1 cellular context compared by ENCODE assay signal in the genomic region with DNA sequence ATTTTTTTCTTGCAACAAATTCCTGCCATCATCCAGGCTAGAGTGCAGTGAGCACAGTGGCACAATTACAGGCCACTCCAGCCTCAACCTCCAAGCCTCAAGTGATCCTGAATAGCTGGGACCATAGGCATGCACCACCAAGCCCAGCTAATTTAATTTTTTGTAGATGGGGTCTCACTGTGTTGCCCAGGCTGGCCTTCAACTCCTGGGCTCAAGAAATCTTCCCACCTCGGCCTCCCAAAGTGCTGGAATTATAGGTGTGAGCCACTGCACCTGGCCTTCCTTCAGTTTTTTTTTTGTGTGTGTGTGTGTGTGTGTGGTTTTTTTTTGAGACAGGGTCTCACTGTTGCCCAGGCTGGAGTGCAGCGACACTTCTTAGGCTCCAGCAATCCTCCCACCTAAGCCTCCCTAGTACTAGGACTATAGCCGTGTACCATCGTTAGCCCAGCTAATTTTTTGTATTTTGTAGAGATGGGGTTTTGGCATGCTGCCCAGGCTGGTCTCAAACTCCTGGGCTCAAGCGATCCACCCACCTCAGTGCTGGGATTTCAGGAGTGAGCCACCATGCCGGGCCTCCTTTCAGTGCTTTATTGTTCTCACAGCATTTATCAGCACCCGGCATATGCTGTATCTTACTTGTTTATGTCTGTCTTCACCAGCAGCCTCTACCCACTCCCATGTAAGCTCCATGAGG.
TF ChIP-seq lines count a peak whose summit lies in the region.

No MANE protein-coding gene starts in this region.

TF ChIP-seq in HEK293, 187 proteins besides CTCF, POLR2A, EP300 and RAD21:
- TF ChIP-seq ZSCAN5A (tag by site-specific recombination; IDR thresholded peaks at IDR 0.05) = no peak
- no peak for TF ChIP-seq ZNF114 (tag by site-specific recombination; IDR thresholded peaks at IDR 0.05)
- TF ChIP-seq EGR2 (tag by site-specific recombination; IDR thresholded peaks at IDR 0.05; ENCODE audit: low read depth) = peak; percentile 67
- no peak for TF ChIP-seq ZNF311 (tag by site-specific recombination; IDR thresholded peaks at IDR 0.05; ENCODE audit: borderline replicate concordance)
- TF ChIP-seq SP7 (tag by site-specific recombination; IDR thresholded peaks at IDR 0.05) = peak; percentile 12; the same call in 1 of the 2 replicates
- no peak for TF ChIP-seq ZNF629 (tag by site-specific recombination; IDR thresholded peaks at IDR 0.05)
- no peak for TF ChIP-seq ZNF112 (tag by site-specific recombination; IDR thresholded peaks at IDR 0.05)
- TF ChIP-seq PATZ1 (tag by site-specific recombination; IDR thresholded peaks at IDR 0.05) = no peak
- 0 out of 2 replicates have a peak, but pooled peaks have one; percentile 21 for TF ChIP-seq ZNF335 (tag by site-specific recombination; conservative IDR thresholded peaks at IDR 0.05)
- no peak for TF ChIP-seq ZNF664 (tag by site-specific recombination; IDR thresholded peaks at IDR 0.05)
- no peak for TF ChIP-seq ELK4 (IDR thresholded peaks at IDR 0.05; ENCODE audit: borderline replicate concordance, low read depth, low read length)
- peak; percentile 65 for TF ChIP-seq ZIC2 (tag by site-specific recombination; IDR thresholded peaks at IDR 0.05)
- 0 out of 2 replicates have a peak, but pooled peaks have one; percentile 57 for TF ChIP-seq ZNF391 (tag by site-specific recombination; IDR thresholded peaks at IDR 0.05; ENCODE audit: borderline replicate concordance, low read depth)
- TF ChIP-seq ZNF510 (tag by site-specific recombination; IDR thresholded peaks at IDR 0.05; ENCODE audit: insufficient replicate concordance) = no peak
- TF ChIP-seq, protein P1, sequence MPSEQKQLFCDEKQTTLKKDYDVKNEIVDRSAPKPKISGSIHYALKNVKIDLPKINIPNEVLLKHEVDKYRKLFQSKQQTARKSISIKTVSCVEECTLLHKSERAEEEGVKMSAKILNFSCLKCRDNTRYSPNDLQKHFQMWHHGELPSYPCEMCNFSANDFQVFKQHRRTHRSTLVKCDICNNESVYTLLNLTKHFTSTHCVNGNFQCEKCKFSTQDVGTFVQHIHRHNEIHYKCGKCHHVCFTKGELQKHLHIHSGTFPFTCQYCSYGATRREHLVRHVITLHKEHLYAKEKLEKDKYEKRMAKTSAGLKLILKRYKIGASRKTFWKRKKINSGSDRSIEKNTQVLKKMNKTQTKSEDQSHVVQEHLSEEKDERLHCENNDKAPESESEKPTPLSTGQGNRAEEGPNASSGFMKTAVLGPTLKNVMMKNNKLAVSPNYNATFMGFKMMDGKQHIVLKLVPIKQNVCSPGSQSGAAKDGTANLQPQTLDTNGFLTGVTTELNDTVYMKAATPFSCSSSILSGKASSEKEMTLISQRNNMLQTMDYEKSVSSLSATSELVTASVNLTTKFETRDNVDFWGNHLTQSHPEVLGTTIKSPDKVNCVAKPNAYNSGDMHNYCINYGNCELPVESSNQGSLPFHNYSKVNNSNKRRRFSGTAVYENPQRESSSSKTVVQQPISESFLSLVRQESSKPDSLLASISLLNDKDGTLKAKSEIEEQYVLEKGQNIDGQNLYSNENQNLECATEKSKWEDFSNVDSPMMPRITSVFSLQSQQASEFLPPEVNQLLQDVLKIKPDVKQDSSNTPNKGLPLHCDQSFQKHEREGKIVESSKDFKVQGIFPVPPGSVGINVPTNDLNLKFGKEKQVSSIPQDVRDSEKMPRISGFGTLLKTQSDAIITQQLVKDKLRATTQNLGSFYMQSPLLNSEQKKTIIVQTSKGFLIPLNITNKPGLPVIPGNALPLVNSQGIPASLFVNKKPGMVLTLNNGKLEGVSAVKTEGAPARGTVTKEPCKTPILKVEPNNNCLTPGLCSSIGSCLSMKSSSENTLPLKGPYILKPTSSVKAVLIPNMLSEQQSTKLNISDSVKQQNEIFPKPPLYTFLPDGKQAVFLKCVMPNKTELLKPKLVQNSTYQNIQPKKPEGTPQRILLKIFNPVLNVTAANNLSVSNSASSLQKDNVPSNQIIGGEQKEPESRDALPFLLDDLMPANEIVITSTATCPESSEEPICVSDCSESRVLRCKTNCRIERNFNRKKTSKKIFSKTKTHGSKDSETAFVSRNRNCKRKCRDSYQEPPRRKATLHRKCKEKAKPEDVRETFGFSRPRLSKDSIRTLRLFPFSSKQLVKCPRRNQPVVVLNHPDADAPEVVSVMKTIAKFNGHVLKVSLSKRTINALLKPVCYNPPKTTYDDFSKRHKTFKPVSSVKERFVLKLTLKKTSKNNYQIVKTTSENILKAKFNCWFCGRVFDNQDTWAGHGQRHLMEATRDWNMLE (tag by site-specific recombination; conservative IDR thresholded peaks at IDR 0.05; ENCODE audit: low read depth) = no peak
- no peak for TF ChIP-seq ZSCAN23 (tag by site-specific recombination; IDR thresholded peaks at IDR 0.05)
- no peak for TF ChIP-seq ZNF837 (tag by site-specific recombination; IDR thresholded peaks at IDR 0.05)
- TF ChIP-seq ZBTB20 (tag by site-specific recombination; IDR thresholded peaks at IDR 0.05) = peak; percentile 49; the same call in 1 of the 2 replicates
- TF ChIP-seq ZBTB17 (tag by site-specific recombination; IDR thresholded peaks at IDR 0.05) = 0 out of 2 replicates have a peak, but pooled peaks have one; percentile 25
- TF ChIP-seq ZNF19 (tag by site-specific recombination; IDR thresholded peaks at IDR 0.05; ENCODE audit: low read depth) = no peak
- TF ChIP-seq ZNF2 (tag by site-specific recombination; IDR thresholded peaks at IDR 0.05) = 0 out of 2 replicates have a peak, but pooled peaks have one; percentile 49
- TF ChIP-seq ZNF660 (tag by site-specific recombination; IDR thresholded peaks at IDR 0.05) = peak; percentile 76
- TF ChIP-seq ZNF362 (tag by site-specific recombination; IDR thresholded peaks at IDR 0.05) = peak; percentile 90
- TF ChIP-seq ZNF549 (tag by site-specific recombination; IDR thresholded peaks at IDR 0.05) = no peak
- peak; percentile 99 for TF ChIP-seq ZNF121 (tag by site-specific recombination; IDR thresholded peaks at IDR 0.05)
- TF ChIP-seq ZBTB49 (tag by site-specific recombination; IDR thresholded peaks at IDR 0.05; ENCODE audit: low read depth) = no peak
- TF ChIP-seq ZFHX2 (tag by site-specific recombination; conservative IDR thresholded peaks at IDR 0.05) = peak; percentile 84
- no peak for TF ChIP-seq KLF9 (tag by site-specific recombination; IDR thresholded peaks at IDR 0.05; ENCODE audit: low read depth)
- 0 out of 2 replicates have a peak, but pooled peaks have one; percentile 17 for TF ChIP-seq ZXDB (tag by site-specific recombination; IDR thresholded peaks at IDR 0.05)
- TF ChIP-seq, protein P2, sequence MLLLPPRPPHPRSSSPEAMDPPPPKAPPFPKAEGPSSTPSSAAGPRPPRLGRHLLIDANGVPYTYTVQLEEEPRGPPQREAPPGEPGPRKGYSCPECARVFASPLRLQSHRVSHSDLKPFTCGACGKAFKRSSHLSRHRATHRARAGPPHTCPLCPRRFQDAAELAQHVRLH (tag by site-specific recombination; IDR thresholded peaks at IDR 0.05) = 0 out of 2 replicates have a peak, but pooled peaks have one; percentile 36
- no peak for TF ChIP-seq ZNF791 (tag by site-specific recombination; IDR thresholded peaks at IDR 0.05)
- TF ChIP-seq ZBTB6 (tag by site-specific recombination; IDR thresholded peaks at IDR 0.05) = peak; percentile 58
- TF ChIP-seq, protein P3, sequence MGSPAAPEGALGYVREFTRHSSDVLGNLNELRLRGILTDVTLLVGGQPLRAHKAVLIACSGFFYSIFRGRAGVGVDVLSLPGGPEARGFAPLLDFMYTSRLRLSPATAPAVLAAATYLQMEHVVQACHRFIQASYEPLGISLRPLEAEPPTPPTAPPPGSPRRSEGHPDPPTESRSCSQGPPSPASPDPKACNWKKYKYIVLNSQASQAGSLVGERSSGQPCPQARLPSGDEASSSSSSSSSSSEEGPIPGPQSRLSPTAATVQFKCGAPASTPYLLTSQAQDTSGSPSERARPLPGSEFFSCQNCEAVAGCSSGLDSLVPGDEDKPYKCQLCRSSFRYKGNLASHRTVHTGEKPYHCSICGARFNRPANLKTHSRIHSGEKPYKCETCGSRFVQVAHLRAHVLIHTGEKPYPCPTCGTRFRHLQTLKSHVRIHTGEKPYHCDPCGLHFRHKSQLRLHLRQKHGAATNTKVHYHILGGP (tag by site-specific recombination; IDR thresholded peaks at IDR 0.05) = no peak
TF ChIP-seq in HEK293: peak in this region for 15.
